1 cellular context compared by ENCODE assay signal in genomic region chr13:107680115-107680514, GRCh38.
TF ChIP-seq lines count a peak whose summit lies in the region.

No MANE protein-coding gene starts in this region.

TF ChIP-seq in WTC11, 78 proteins besides CTCF, POLR2A, EP300 and RAD21 (continued from another document):
- TF ChIP-seq, protein P1, sequence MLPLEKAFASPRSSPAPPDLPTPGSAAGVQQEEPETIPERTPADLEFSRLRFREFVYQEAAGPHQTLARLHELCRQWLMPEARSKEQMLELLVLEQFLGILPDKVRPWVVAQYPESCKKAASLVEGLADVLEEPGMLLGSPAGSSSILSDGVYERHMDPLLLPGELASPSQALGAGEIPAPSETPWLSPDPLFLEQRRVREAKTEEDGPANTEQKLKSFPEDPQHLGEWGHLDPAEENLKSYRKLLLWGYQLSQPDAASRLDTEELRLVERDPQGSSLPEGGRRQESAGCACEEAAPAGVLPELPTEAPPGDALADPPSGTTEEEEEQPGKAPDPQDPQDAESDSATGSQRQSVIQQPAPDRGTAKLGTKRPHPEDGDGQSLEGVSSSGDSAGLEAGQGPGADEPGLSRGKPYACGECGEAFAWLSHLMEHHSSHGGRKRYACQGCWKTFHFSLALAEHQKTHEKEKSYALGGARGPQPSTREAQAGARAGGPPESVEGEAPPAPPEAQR (CRISPR knock-in tag; IDR thresholded peaks at IDR 0.05): no peak
- TF ChIP-seq, protein P2, sequence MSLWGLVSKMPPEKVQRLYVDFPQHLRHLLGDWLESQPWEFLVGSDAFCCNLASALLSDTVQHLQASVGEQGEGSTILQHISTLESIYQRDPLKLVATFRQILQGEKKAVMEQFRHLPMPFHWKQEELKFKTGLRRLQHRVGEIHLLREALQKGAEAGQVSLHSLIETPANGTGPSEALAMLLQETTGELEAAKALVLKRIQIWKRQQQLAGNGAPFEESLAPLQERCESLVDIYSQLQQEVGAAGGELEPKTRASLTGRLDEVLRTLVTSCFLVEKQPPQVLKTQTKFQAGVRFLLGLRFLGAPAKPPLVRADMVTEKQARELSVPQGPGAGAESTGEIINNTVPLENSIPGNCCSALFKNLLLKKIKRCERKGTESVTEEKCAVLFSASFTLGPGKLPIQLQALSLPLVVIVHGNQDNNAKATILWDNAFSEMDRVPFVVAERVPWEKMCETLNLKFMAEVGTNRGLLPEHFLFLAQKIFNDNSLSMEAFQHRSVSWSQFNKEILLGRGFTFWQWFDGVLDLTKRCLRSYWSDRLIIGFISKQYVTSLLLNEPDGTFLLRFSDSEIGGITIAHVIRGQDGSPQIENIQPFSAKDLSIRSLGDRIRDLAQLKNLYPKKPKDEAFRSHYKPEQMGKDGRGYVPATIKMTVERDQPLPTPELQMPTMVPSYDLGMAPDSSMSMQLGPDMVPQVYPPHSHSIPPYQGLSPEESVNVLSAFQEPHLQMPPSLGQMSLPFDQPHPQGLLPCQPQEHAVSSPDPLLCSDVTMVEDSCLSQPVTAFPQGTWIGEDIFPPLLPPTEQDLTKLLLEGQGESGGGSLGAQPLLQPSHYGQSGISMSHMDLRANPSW (CRISPR knock-in tag; conservative IDR thresholded peaks at IDR 0.05; ENCODE audit: low read depth): no peak
- TF ChIP-seq SMAD4 (CRISPR knock-in tag; IDR thresholded peaks at IDR 0.05) (no peak), ZBTB21 (CRISPR knock-in tag; IDR thresholded peaks at IDR 0.05; ENCODE audit: borderline replicate concordance) (no peak), FOXP1 (CRISPR knock-in tag; IDR thresholded peaks at IDR 0.05; ENCODE audit: borderline replicate concordance) (no peak), SP1 (CRISPR knock-in tag; conservative IDR thresholded peaks at IDR 0.05) (no peak)
